In the genomic region with DNA sequence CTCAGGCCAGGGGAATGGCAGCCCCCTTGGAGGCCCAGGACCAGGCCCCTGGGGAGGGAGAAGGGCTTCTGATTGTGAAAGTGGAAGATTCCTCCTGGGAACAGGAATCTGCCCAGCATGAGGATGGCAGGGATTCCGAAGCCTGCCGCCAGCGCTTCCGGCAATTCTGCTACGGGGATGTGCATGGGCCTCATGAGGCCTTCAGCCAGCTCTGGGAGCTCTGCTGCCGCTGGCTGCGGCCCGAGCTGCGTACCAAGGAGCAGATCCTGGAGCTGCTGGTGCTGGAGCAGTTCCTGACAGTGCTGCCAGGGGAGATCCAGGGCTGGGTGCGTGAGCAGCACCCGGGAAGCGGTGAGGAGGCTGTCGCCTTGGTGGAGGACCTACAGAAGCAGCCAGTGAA, we compare ENCODE assay signal across 28 cellular contexts. TPM values are rescaled to one million over a fixed set of nuclear protein-coding genes. Genes with fewer than 3 reads are reported as not detected.
A peak's percentile ranks its signal among the peaks of the same experiment; 100 is the strongest.
DNase-seq lines count a peak whose midpoint lies in the region; ATAC-seq and TF ChIP-seq lines count a peak whose summit lies in the region.
"Had no signal": no experiment of that assay in that cellular context is flagged by ENCODE, and none has a peak within 500 bp of the region (broad histone marks: within the 10 kb centered on the region; RNA-seq: fewer than 3 reads in every experiment).

No MANE protein-coding gene starts in this region.

- H3K27me3 Mint-ChIP-seq in brain: peaks cover 16% of the 10 kb centered on the region
- no peaks in the 10 kb centered on the region for H3K27me3 Mint-ChIP-seq in neural crest cell (ENCODE audit: low read depth)
- H3K27me3 Mint-ChIP-seq in natural killer cell treated with Interleukin-12 subunit alpha and Interleukin-12 subunit beta and Interleukin-15 and Interleukin-18, amount 100 ng/mL, for 72 hours: no peaks in the 10 kb centered on the region
- H3K27me3 Mint-ChIP-seq: CD4-positive, alpha-beta T cell had no signal

- H3K9ac ChIP-seq in BLaER1 (no peak overlapping the region), DND-41 (ENCODE audit: low read depth, low read length) (peak overlapping the region; percentile 23; the same call in 1 of the 2 replicates)
- H3K9ac ChIP-seq: GM23248 had no signal

- peaks cover 54% of the 10 kb centered on the region for H3K79me2 ChIP-seq in DND-41 (ENCODE audit: insufficient read depth, low read length)

- H3K27ac Mint-ChIP-seq in brain: peak overlapping the region in 2 of 5 experiments; percentile 33 to 44
- H3K27ac Mint-ChIP-seq in neural crest cell (ENCODE audit: unreplicated experiment): no peak overlapping the region
- no peak overlapping the region for H3K27ac Mint-ChIP-seq in natural killer cell treated with Interleukin-12 subunit alpha and Interleukin-12 subunit beta and Interleukin-15 and Interleukin-18, amount 100 ng/mL, for 72 hours
- H3K27ac Mint-ChIP-seq: CD4-positive, alpha-beta T cell; H9 had no signal

- H3K36me3 Mint-ChIP-seq in brain (peaks cover 9% of the 10 kb centered on the region), neural crest cell (ENCODE audit: low read depth) (peaks cover 2% of the 10 kb centered on the region)
- H3K36me3 Mint-ChIP-seq in natural killer cell treated with Interleukin-12 subunit alpha and Interleukin-12 subunit beta and Interleukin-15 and Interleukin-18, amount 100 ng/mL, for 72 hours: no peaks in the 10 kb centered on the region

- H3K4me1 ChIP-seq in BLaER1 (peaks cover 53% of the 10 kb centered on the region), DND-41 (ENCODE audit: insufficient read depth, low read length) (peaks cover 35% of the 10 kb centered on the region)
- H3K4me1 ChIP-seq: BE2C had no signal

- H3K4me3 ChIP-seq in BLaER1 (no peak overlapping the region), DND-41 (ENCODE audit: low read depth in 1 of 2, low read length in 2 of 2) (no peak overlapping the region)
- H3K4me3 ChIP-seq: GM23248, K562, Peyer's patch had no signal

- H3K27ac ChIP-seq in BLaER1: no peak overlapping the region; the same call in 1 of the 2 replicates
- H3K27ac ChIP-seq in DND-41 (ENCODE audit: low read length): no peak overlapping the region
- H3K27ac ChIP-seq: GM23248, HL-60, Peyer's patch had no signal

- TF ChIP-seq CTCF in DND-41 (IDR thresholded peaks at IDR 0.05; ENCODE audit: borderline replicate concordance, extremely low read depth, low read length, poor library complexity, severe bottlenecking) (no peak), brain (conservative IDR thresholded peaks at IDR 0.05) (no peak), neural crest cell (conservative IDR thresholded peaks at IDR 0.05) (no peak)

- H3K4me3 Mint-ChIP-seq in brain (peak overlapping the region in 3 of 5 experiments; percentile 65 to 68 (median 65)), neural crest cell (peak overlapping the region; percentile 74)
- no peak overlapping the region for H3K4me3 Mint-ChIP-seq in natural killer cell treated with Interleukin-12 subunit alpha and Interleukin-12 subunit beta and Interleukin-15 and Interleukin-18, amount 100 ng/mL, for 72 hours

- ATAC-seq in DND-41 (ENCODE audit: insufficient read depth, low read depth) (no peak), sciatic nerve (no peak)
- no peak for ATAC-seq in natural killer cell treated with Interleukin-12 subunit alpha and Interleukin-12 subunit beta and Interleukin-15 and Interleukin-18, amount 100 ng/mL, for 72 hours
- ATAC-seq: HepG2, K562 had no signal

- H3K4me2 ChIP-seq in BLaER1 (peak overlapping the region; percentile 79; the same call in 1 of the 2 replicates), DND-41 (ENCODE audit: insufficient read depth, low read length) (no peak overlapping the region; the same call in 1 of the 2 replicates)

- H3K4me1 Mint-ChIP-seq in brain (peaks cover 33% of the 10 kb centered on the region), neural crest cell (peaks cover 27% of the 10 kb centered on the region)
- peaks cover 9 to 17% of the 10 kb centered on the region in 2 donors for H3K4me1 Mint-ChIP-seq in natural killer cell treated with Interleukin-12 subunit alpha and Interleukin-12 subunit beta and Interleukin-15 and Interleukin-18, amount 100 ng/mL, for 72 hours (ENCODE audit: low read depth in 2 of 2)

- no peaks in the 10 kb centered on the region for H3K27me3 ChIP-seq in BLaER1
- H3K27me3 ChIP-seq in DND-41 (ENCODE audit: insufficient read depth, low read length, poor library complexity): no peaks in the 10 kb centered on the region
- H3K27me3 ChIP-seq: BE2C, Peyer's patch had no signal

- peaks cover 44% of the 10 kb centered on the region for H4K20me1 ChIP-seq in BLaER1
- peaks cover 7% of the 10 kb centered on the region for H4K20me1 ChIP-seq in DND-41 (ENCODE audit: insufficient read depth, low read length)

- H2AFZ ChIP-seq in DND-41 (ENCODE audit: low read depth, low read length): no peak overlapping the region
- H2AFZ ChIP-seq: GM23248 had no signal

- H3K9me3 Mint-ChIP-seq in brain (peaks cover 0 to 3% (median 0%) of the 10 kb centered on the region in 5 experiments), neural crest cell (no peaks in the 10 kb centered on the region)
- no peaks in the 10 kb centered on the region for H3K9me3 Mint-ChIP-seq in natural killer cell treated with Interleukin-12 subunit alpha and Interleukin-12 subunit beta and Interleukin-15 and Interleukin-18, amount 100 ng/mL, for 72 hours
- H3K9me3 Mint-ChIP-seq: CD4-positive, alpha-beta T cell; H9 had no signal

- DNase-seq in DND-41 (no peak), neural crest cell (ENCODE audit: low read depth, low spot score) (no peak), amygdala (lab: John Stamatoyannopoulos, UW) (no peak), sciatic nerve (ENCODE audit: low spot score) (no peak)
- no peak for DNase-seq in natural killer cell treated with Interleukin-12 subunit alpha and Interleukin-12 subunit beta and Interleukin-15 and Interleukin-18, amount 100 ng/mL, for 72 hours (ENCODE audit: low spot score)
- DNase-seq: BE2C; CD4-positive, alpha-beta T cell; COR-L47; GM23248; H9; MM.1S; NCI-H1092; NCI-H1436 treated with DMSO at 0.1 percent for 48 hours; NCI-H2029; NCI-H226; NCI-H510A treated with DMSO at 0.1 percent for 48 hours; NCI-H774; NK-92 treated with Interleukin-12 subunit alpha and Interleukin-12 subunit beta, amount 100 ng/mL, for 24 hours; Peyer's patch had no signal

- H3K9me3 ChIP-seq in BLaER1 (no peaks in the 10 kb centered on the region), DND-41 (ENCODE audit: insufficient read depth, low read length, severe bottlenecking) (no peaks in the 10 kb centered on the region)
- H3K9me3 ChIP-seq: BE2C, Peyer's patch had no signal

- peaks cover 40% of the 10 kb centered on the region for H3K36me3 ChIP-seq in BLaER1
- H3K36me3 ChIP-seq in DND-41 (ENCODE audit: insufficient read depth, low read length): peaks cover 55% of the 10 kb centered on the region

- intact Hi-C loops in sciatic nerve (cut with DNase I): no loop called here

RNA-seq across cellular contexts. Expression of a gene that starts 2.4 kb away (rescaled TPM):
- 30.4 TPM for polyA plus RNA-seq in brain (ENCODE audit: insufficient read depth, low read depth, low replicate concordance)
- total RNA-seq in neural crest cell: 14.9 and 15.9 TPM in 2 replicates
- total RNA-seq in natural killer cell treated with Interleukin-12 subunit alpha and Interleukin-12 subunit beta and Interleukin-15 and Interleukin-18, amount 100 ng/mL, for 72 hours: 10 to 100 TPM in 1 of 2 donors, 1 to 10 TPM in 1; 8.5 to 11.6 TPM
- 9.0 TPM for total RNA-seq in sciatic nerve

RNA-seq across cellular contexts. Expression of a gene that starts 24.9 kb away (rescaled TPM):
- 25.2 TPM for polyA plus RNA-seq in brain (ENCODE audit: insufficient read depth, low read depth, low replicate concordance)
- total RNA-seq in neural crest cell: 19.7 and 21.1 TPM in 2 replicates
- total RNA-seq in natural killer cell treated with Interleukin-12 subunit alpha and Interleukin-12 subunit beta and Interleukin-15 and Interleukin-18, amount 100 ng/mL, for 72 hours: not detected
- 12.3 TPM for total RNA-seq in sciatic nerve
- total RNA-seq: CD4-positive, alpha-beta T cell had no signal

RNA-seq across cellular contexts. Expression of a gene that starts 38.2 kb away (rescaled TPM):
- not detected for polyA plus RNA-seq in brain (ENCODE audit: insufficient read depth, low read depth, low replicate concordance)
- not detected in 2 replicates for total RNA-seq in neural crest cell
- under 1 TPM in 1 of 2 donors, not detected in 1; 0.22 TPM for total RNA-seq in natural killer cell treated with Interleukin-12 subunit alpha and Interleukin-12 subunit beta and Interleukin-15 and Interleukin-18, amount 100 ng/mL, for 72 hours
- not detected for total RNA-seq in sciatic nerve
- total RNA-seq: A673, GM23248, HepG2, HT-29, Peyer's patch had no signal
- polyA plus RNA-seq: HepG2, K562 had no signal

RNA-seq across cellular contexts. Expression of a gene that starts 50.7 kb away (rescaled TPM):
- not detected for polyA plus RNA-seq in brain (ENCODE audit: insufficient read depth, low read depth, low replicate concordance)
- total RNA-seq in neural crest cell: 0.35 TPM in 1 of 2 replicates, not detected in the other
- not detected for total RNA-seq in natural killer cell treated with Interleukin-12 subunit alpha and Interleukin-12 subunit beta and Interleukin-15 and Interleukin-18, amount 100 ng/mL, for 72 hours
- total RNA-seq in sciatic nerve: not detected
- total RNA-seq: A673; CD4-positive, alpha-beta T cell; G401; GM23248; H9; HepG2; HT-29; OCI-LY7; Peyer's patch had no signal
- polyA plus RNA-seq: GM23248 had no signal

Comparison
In these comparisons a context has a peak if more than half of its experiments do, and no peak if none do; other contexts are left out.
1. RNA of a gene that starts 24.9 kb away (total RNA-seq): 19.7 to 21.1 TPM in neural crest cell and 12.3 TPM in sciatic nerve (single experiment); not detected in natural killer cell treated with Interleukin-12 subunit alpha and Interleukin-12 subunit beta and Interleukin-15 and Interleukin-18, amount 100 ng/mL, for 72 hours; every median in the first group is over 10 times any median in the second.